ENCODE assay signal across 27 cellular contexts in genomic region chr5:21154526-21154925, GRCh38.
DNase-seq lines count a peak whose midpoint lies in the region; ATAC-seq lines count a peak whose summit lies in the region.
"Had no signal": no experiment of that assay in that cellular context is flagged by ENCODE, and none has a peak within 500 bp of the region (broad histone marks: within the 10 kb centered on the region; RNA-seq: fewer than 3 reads in every experiment).

No MANE protein-coding gene starts in this region.

- DNase-seq in DMS53 treated with DMSO at 0.1 percent for 48 hours (lab: John Stamatoyannopoulos, UW; ENCODE audit: unreplicated experiment) (peak; percentile 38), MG63 (peak; percentile 31), astrocyte of the hippocampus (ENCODE audit: low read depth, low spot score) (peak; percentile 26), kidney tubule cell (ENCODE audit: low spot score) (peak; percentile 42), NCI-H2171 treated with DMSO at 0.1 percent for 48 hours (lab: John Stamatoyannopoulos, UW) (no peak), islet precursor cell (no peak)
- DNase-seq: activated CD4-positive, alpha-beta T cell treated with anti-CD3 and anti-CD28 coated beads for 48 hours; activated naive CD4-positive, alpha-beta T cell; activated T-cell treated with anti-CD3 and anti-CD28 coated beads, Interleukin-2, amount 50 U/mL, for 72 hours; brain microvascular endothelial cell; Caco-2; DND-41; effector CD8-positive, alpha-beta T cell; foreskin melanocyte; Kasumi-1; mesenchymal stem cell; NCI-H1092; NCI-H187; stimulated activated CD4-positive, alpha-beta T cell treated with anti-CD3 and anti-CD28 coated beads, Interleukin-4, amount 100 ng/mL, for 24 hours; trophoblast cell had no signal

- no peaks in the 10 kb centered on the region for H3K27me3 ChIP-seq in MG63
- H3K27me3 ChIP-seq: BLaER1, brain microvascular endothelial cell had no signal

- no peaks in the 10 kb centered on the region for H3K36me3 ChIP-seq in MG63
- H3K36me3 ChIP-seq: BLaER1, brain microvascular endothelial cell had no signal

- ATAC-seq in HG02588 (IDR thresholded peaks at IDR 0.05; ENCODE audit: unreplicated experiment) (no peak), GM19463 (IDR thresholded peaks at IDR 0.05; ENCODE audit: unreplicated experiment) (no peak)
- ATAC-seq: activated T-cell treated with anti-CD3 and anti-CD28 coated beads, Interleukin-2, amount 50 U/mL, for 72 hours; HCT116; HepG2; sciatic nerve; stimulated activated effector memory CD8-positive, alpha-beta T cell treated with anti-CD3 and anti-CD28 coated beads, Interleukin-12 subunit alpha, Interleukin-12 subunit beta, amount 100 ng/mL, for 72 hours had no signal

- no peak overlapping the region for H3K4me3 ChIP-seq in MG63
- H3K4me3 ChIP-seq: BLaER1 had no signal

- H3K9me3 ChIP-seq in MG63, result peaks cover 3% of the 10 kb centered on the region
- H3K9me3 ChIP-seq: BLaER1, Caco-2 had no signal

Comparison
In these comparisons a context has a peak if more than half of its experiments do, and no peak if none do; other contexts are left out.
1. DNase-seq: peak in DMS53 treated with DMSO at 0.1 percent for 48 hours (single experiment), MG63 (single experiment), astrocyte of the hippocampus (single experiment) and kidney tubule cell (single experiment); none in NCI-H2171 treated with DMSO at 0.1 percent for 48 hours (single experiment) and islet precursor cell (single experiment).